Comparison of ENCODE assay signal across 9 cellular contexts in genomic region chrX:116009871-116010710, GRCh38.
DNase-seq lines count a peak whose midpoint lies in the region; ATAC-seq and TF ChIP-seq lines count a peak whose summit lies in the region.
"Had no signal": no experiment of that assay in that cellular context is flagged by ENCODE, and none has a peak within 500 bp of the region (broad histone marks: within the 10 kb centered on the region; RNA-seq: fewer than 3 reads in every experiment).

No MANE protein-coding gene starts in this region.

- H3K4me2 ChIP-seq in hepatocyte (peak overlapping the region; percentile 69), PC-3 (ENCODE audit: low read length) (no peak overlapping the region)

- peak overlapping the region; percentile 77 for H3K27ac ChIP-seq in hepatocyte
- H3K27ac ChIP-seq in PC-3 (ENCODE audit: low read length), result no peak overlapping the region
- H3K27ac ChIP-seq: thoracic aorta had no signal

- H2AFZ ChIP-seq in hepatocyte, result peak overlapping the region; percentile 59
- H2AFZ ChIP-seq in PC-3 (ENCODE audit: low read length), result no peak overlapping the region

- BruUV-seq in PC-3 (replicated peaks; lab: Mats Ljungman, UMichigan), result no TSS peak

- intact Hi-C loops in PC-3 (cut with micrococcal nuclease), result no loop called here

- no peaks in the 10 kb centered on the region for H3K27me3 ChIP-seq in GM06990 (replicated peaks; ENCODE audit: control insufficient read depth, insufficient read depth, low read length)
- no peaks in the 10 kb centered on the region for H3K27me3 ChIP-seq in hepatocyte
- peaks cover 13% of the 10 kb centered on the region for H3K27me3 ChIP-seq in PC-3 (ENCODE audit: low read length)

- ATAC-seq in GM21381 (IDR thresholded peaks at IDR 0.05; ENCODE audit: unreplicated experiment) (peak; percentile 78), HG03469 (IDR thresholded peaks at IDR 0.05; ENCODE audit: unreplicated experiment) (peak; percentile 71), esophagus mucosa (no peak), PC-3 (no peak)
- no peak for ATAC-seq in stimulated activated memory B cell treated with anti-CD40 and anti-IgM and Interleukin-4, amounts not matched to agents 10 μg/mL and 1 μg/mL and 100 μg/mL, for 72 hours

- no peaks in the 10 kb centered on the region for H3K9me3 ChIP-seq in hepatocyte (ENCODE audit: low read depth)
- H3K9me3 ChIP-seq in PC-3 (ENCODE audit: low read length), result no peaks in the 10 kb centered on the region
- H3K9me3 ChIP-seq: thoracic aorta had no signal

- H3K4me1 Mint-ChIP-seq in stimulated activated memory B cell treated with anti-CD40 and anti-IgM and Interleukin-4, amounts not matched to agents 10 μg/mL and 1 μg/mL and 100 μg/mL, for 72 hours, result no peaks in the 10 kb centered on the region

- H3K36me3 ChIP-seq in GM06990 (ENCODE audit: control insufficient read depth, insufficient read depth, low read length), result no peaks in the 10 kb centered on the region
- H3K36me3 ChIP-seq in hepatocyte (replicated peaks; ENCODE audit: insufficient read depth, low read depth), result no peaks in the 10 kb centered on the region
- no peaks in the 10 kb centered on the region for H3K36me3 ChIP-seq in PC-3 (ENCODE audit: low read depth, low read length)
- H3K36me3 ChIP-seq: thoracic aorta had no signal

- TF ChIP-seq CTCF in GM06990 (IDR thresholded peaks at IDR 0.05; ENCODE audit: insufficient read depth, low read length, poor library complexity, severe bottlenecking), result no peak
- TF ChIP-seq CTCF in hepatocyte (IDR thresholded peaks at IDR 0.05; ENCODE audit: poor library complexity), result no peak
- no peak for TF ChIP-seq CTCF in PC-3 (conservative IDR thresholded peaks at IDR 0.05; ENCODE audit: low read depth, low read length)

- H3K36me3 Mint-ChIP-seq in stimulated activated memory B cell treated with anti-CD40 and anti-IgM and Interleukin-4, amounts not matched to agents 10 μg/mL and 1 μg/mL and 100 μg/mL, for 72 hours, result no peaks in the 10 kb centered on the region

- H3K4me1 ChIP-seq in hepatocyte (ENCODE audit: insufficient read depth) (peaks cover 10% of the 10 kb centered on the region), PC-3 (ENCODE audit: insufficient read depth, low read length) (no peaks in the 10 kb centered on the region)

- H3K9me3 Mint-ChIP-seq in stimulated activated memory B cell treated with anti-CD40 and anti-IgM and Interleukin-4, amounts not matched to agents 10 μg/mL and 1 μg/mL and 100 μg/mL, for 72 hours, result peaks cover 14% of the 10 kb centered on the region

- POLR2A ChIA-PET in PC-3 (lab: Charles Lee; ENCODE audit: unreplicated experiment), result no interaction called here

- H4K20me1 ChIP-seq in hepatocyte (ENCODE audit: insufficient read depth, poor library complexity, severe bottlenecking), result no peaks in the 10 kb centered on the region
- H4K20me1 ChIP-seq in PC-3 (ENCODE audit: low read length), result no peaks in the 10 kb centered on the region

- H3K9me2 ChIP-seq in hepatocyte (replicated peaks; ENCODE audit: insufficient read depth), result no peaks in the 10 kb centered on the region
- no peaks in the 10 kb centered on the region for H3K9me2 ChIP-seq in PC-3 (replicated peaks; ENCODE audit: low read length)

- H3K4me3 ChIP-seq in GM06990 (replicated peaks; ENCODE audit: low read depth, low read length) (no peak overlapping the region; the same call in 1 of the 2 replicates), hepatocyte (no peak overlapping the region), PC-3 (ENCODE audit: low read length) (no peak overlapping the region)
- H3K4me3 ChIP-seq: thoracic aorta had no signal

- WGBS in hepatocyte (ENCODE audit: low lambda C conversion rate, missing lambda C conversion rate), result 23% methylated on average over 8 of the region's 8 CpGs

- H3K4me3 Mint-ChIP-seq in stimulated activated memory B cell treated with anti-CD40 and anti-IgM and Interleukin-4, amounts not matched to agents 10 μg/mL and 1 μg/mL and 100 μg/mL, for 72 hours, result no peak overlapping the region

- no peak overlapping the region for H3K9ac ChIP-seq in PC-3 (ENCODE audit: low read length)

- DNase-seq in GM06990 (ENCODE audit: extremely low read depth, insufficient read length) (peak; percentile 71), hepatocyte (ENCODE audit: low spot score) (peak; percentile 41), AG08396 (ENCODE audit: low spot score) (no peak), PC-3 (no peak)

- H3F3A ChIP-seq in PC-3 (ENCODE audit: low read length, unreplicated experiment), result no peaks in the 10 kb centered on the region

- no peaks in the 10 kb centered on the region for H3K79me2 ChIP-seq in hepatocyte
- no peaks in the 10 kb centered on the region for H3K79me2 ChIP-seq in PC-3 (ENCODE audit: low read length)

- CTCF ChIA-PET in PC-3 (lab: Charles Lee), result no interaction called here

- H3K27me3 Mint-ChIP-seq in stimulated activated memory B cell treated with anti-CD40 and anti-IgM and Interleukin-4, amounts not matched to agents 10 μg/mL and 1 μg/mL and 100 μg/mL, for 72 hours, result no peaks in the 10 kb centered on the region

- H3K27ac Mint-ChIP-seq in stimulated activated memory B cell treated with anti-CD40 and anti-IgM and Interleukin-4, amounts not matched to agents 10 μg/mL and 1 μg/mL and 100 μg/mL, for 72 hours, result no peak overlapping the region

Comparison
In these comparisons a context has a peak if more than half of its experiments do, and no peak if none do; other contexts are left out.
1. DNase-seq: peak in GM06990 (single experiment) and hepatocyte (single experiment); none in AG08396 (single experiment) and PC-3 (single experiment).
2. ATAC-seq: peak in GM21381 (single experiment) and HG03469 (single experiment); none in esophagus mucosa (single experiment), PC-3 (single experiment) and stimulated activated memory B cell treated with anti-CD40 and anti-IgM and Interleukin-4, amounts not matched to agents 10 μg/mL and 1 μg/mL and 100 μg/mL, for 72 hours (single experiment).